1 cellular context compared by ENCODE assay signal in the genomic region with DNA sequence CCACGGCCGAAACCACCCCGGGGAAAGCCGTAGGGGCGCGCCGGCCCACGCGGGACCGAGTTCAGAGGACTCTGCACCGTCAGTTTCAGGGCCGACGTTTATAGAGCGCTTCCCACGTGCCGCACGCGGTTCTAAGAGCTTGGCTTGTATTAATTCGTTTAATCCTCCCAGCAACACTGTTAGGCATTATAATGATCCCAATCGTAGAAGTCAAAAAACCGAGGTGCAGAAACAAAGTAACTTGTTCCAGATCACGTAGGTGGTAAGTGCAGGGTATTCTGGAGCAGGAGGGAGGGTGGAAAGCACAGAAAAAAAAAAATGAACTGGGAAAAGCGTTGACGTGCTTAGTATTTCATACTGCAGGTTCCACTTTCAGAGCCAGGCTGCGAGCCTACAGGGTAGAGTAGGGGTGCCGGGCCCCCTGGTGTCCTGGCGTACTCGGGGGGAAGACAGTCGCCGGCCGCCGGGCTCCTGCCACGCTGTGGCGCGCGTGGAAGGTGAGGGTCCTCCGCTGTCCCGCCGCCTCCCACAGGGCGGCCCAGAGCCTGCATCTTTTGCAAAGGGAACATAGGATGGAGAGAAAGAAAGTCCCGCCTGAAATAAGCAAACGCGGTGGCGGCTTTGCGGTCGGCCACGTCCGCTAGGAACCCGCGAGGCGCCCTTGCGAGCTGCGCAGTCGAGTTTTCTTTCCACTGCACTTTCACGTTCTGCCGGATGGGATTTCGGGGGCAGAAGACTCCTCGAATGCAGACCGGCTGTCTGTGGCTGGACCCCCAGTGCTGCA.
TF ChIP-seq lines count a peak whose summit lies in the region.

No MANE protein-coding gene starts in this region.

TF ChIP-seq in GM12878, 131 proteins besides CTCF, POLR2A, EP300 and RAD21:
- peak; percentile 35; the same call in 1 of the 2 replicates for TF ChIP-seq RUNX3 (IDR thresholded peaks at IDR 0.05; ENCODE audit: low read length)
- TF ChIP-seq SUZ12 (IDR thresholded peaks at IDR 0.05; ENCODE audit: unreplicated experiment), result peak; percentile 23
- TF ChIP-seq CREB1 (IDR thresholded peaks at IDR 0.05; ENCODE audit: low read depth), result no peak
- TF ChIP-seq BMI1 (IDR thresholded peaks at IDR 0.05; ENCODE audit: borderline replicate concordance), result no peak; the same call in 1 of the 2 replicates
- 0 out of 2 replicates have a peak, but pooled peaks have one; percentile 28 for TF ChIP-seq EZH2 (IDR thresholded peaks at IDR 0.05; ENCODE audit: borderline replicate concordance, control insufficient read depth, low read depth, low read length)
- no peak for TF ChIP-seq TBL1XR1 (IDR thresholded peaks at IDR 0.05; ENCODE audit: low read depth, low read length)
- no peak for TF ChIP-seq NBN (IDR thresholded peaks at IDR 0.05)
TF ChIP-seq in GM12878: peak in this region for 3.
